Comparison of ENCODE assay signal across 15 cellular contexts in genomic region chr10:74012480-74012879, GRCh38. TPM values are rescaled to one million over a fixed set of nuclear protein-coding genes. Genes with fewer than 3 reads are reported as not detected.
DNase-seq lines count a peak whose midpoint lies in the region; ATAC-seq and TF ChIP-seq lines count a peak whose summit lies in the region.
"Had no signal": no experiment of that assay in that cellular context is flagged by ENCODE, and none has a peak within 500 bp of the region (broad histone marks: within the 10 kb centered on the region; RNA-seq: fewer than 3 reads in every experiment).

No MANE protein-coding gene starts in this region.

- no peak for DNase-seq in CD8-positive, alpha-beta memory T cell
- DNase-seq in IMR-90, result no peak
- no peak for DNase-seq in coronary artery (ENCODE audit: low spot score)
- DNase-seq in osteocyte (ENCODE audit: extremely low spot score, unreplicated experiment), result no peak
- DNase-seq: colonic mucosa; mesendoderm; NCI-H187; Right ventricle myocardium superior; stimulated activated CD4-positive, alpha-beta T cell treated with anti-CD3 and anti-CD28 coated beads, Interleukin-4, amount 100 ng/mL, for 1 hour had no signal

- H4K20me1 ChIP-seq in IMR-90 (ENCODE audit: insufficient read depth, low read length), result peaks cover 89% of the 10 kb centered on the region

- H3K56ac ChIP-seq in IMR-90 (ENCODE audit: extremely low read depth, insufficient read depth, low read length), result no peak overlapping the region

- H3K4me3 ChIP-seq in CD8-positive, alpha-beta memory T cell (ENCODE audit: low read length), result no peak overlapping the region
- no peak overlapping the region for H3K4me3 ChIP-seq in IMR-90 (ENCODE audit: insufficient read depth, low read depth, low read length)
- H3K4me3 ChIP-seq in coronary artery, result no peak overlapping the region
- H3K4me3 ChIP-seq: colonic mucosa had no signal

- peak overlapping the region; percentile 36 for H3K27ac ChIP-seq in CD8-positive, alpha-beta memory T cell (ENCODE audit: low read depth, low read length)
- H3K27ac ChIP-seq in IMR-90 (ENCODE audit: insufficient read depth, low read length) (peak overlapping the region; percentile 96; the same call in 1 of the 2 replicates), coronary artery (peak overlapping the region; percentile 47 to 70)
- H3K27ac ChIP-seq: C4-2B, colonic mucosa had no signal

- no TSS peak for BruUV-seq in IMR-90 (replicated peaks; lab: Mats Ljungman, UMichigan)

- H3K9me1 ChIP-seq in IMR-90 (ENCODE audit: insufficient read depth, low read length), result peaks cover 6% of the 10 kb centered on the region

- no peak for TF ChIP-seq POLR2A in IMR-90 (IDR thresholded peaks at IDR 0.05; ENCODE audit: low read depth, low read length)

- H4K91ac ChIP-seq in IMR-90 (ENCODE audit: insufficient read depth, low read depth, low read length), result peak overlapping the region; percentile 30; the same call in 1 of the 2 replicates

- H3K18ac ChIP-seq in IMR-90 (ENCODE audit: low read depth, low read length), result peak overlapping the region; percentile 99

- peak overlapping the region in 1 of 2 experiments; percentile 16; a peak in 1 of 4 replicates for H4K8ac ChIP-seq in IMR-90 (ENCODE audit: low read depth in 2 of 2, low read length in 2 of 2)

- no peaks in the 10 kb centered on the region for H3K27me3 ChIP-seq in CD8-positive, alpha-beta memory T cell (ENCODE audit: insufficient read depth, low read length, poor library complexity, severe bottlenecking)
- H3K27me3 ChIP-seq in IMR-90 (ENCODE audit: control insufficient read depth, insufficient read depth, low read length), result no peaks in the 10 kb centered on the region
- H3K27me3 ChIP-seq: colonic mucosa had no signal

- peaks cover 0 to 6% (median 2%) of the 10 kb centered on the region in 3 donors for H3K36me3 Mint-ChIP-seq in CD8-positive, alpha-beta memory T cell
- H3K36me3 Mint-ChIP-seq in osteocyte (ENCODE audit: unreplicated experiment), result peaks cover 4% of the 10 kb centered on the region

- no peaks in the 10 kb centered on the region for H3K36me3 ChIP-seq in CD8-positive, alpha-beta memory T cell (ENCODE audit: insufficient read depth, low read length)
- peaks cover 15% of the 10 kb centered on the region for H3K36me3 ChIP-seq in IMR-90 (ENCODE audit: control insufficient read depth, insufficient read depth, low read length)
- H3K36me3 ChIP-seq: colonic mucosa had no signal

- no peaks in the 10 kb centered on the region for H3K9me3 Mint-ChIP-seq in CD8-positive, alpha-beta memory T cell
- H3K9me3 Mint-ChIP-seq in osteocyte (ENCODE audit: unreplicated experiment), result no peaks in the 10 kb centered on the region

- no peak overlapping the region for H2AFZ ChIP-seq in IMR-90 (replicated peaks; ENCODE audit: low read length, poor library complexity)

- H2AK9ac ChIP-seq in IMR-90 (replicated peaks; ENCODE audit: low read depth, low read length, poor library complexity), result no peak overlapping the region

- peak overlapping the region; percentile 96 for H3K23ac ChIP-seq in IMR-90 (ENCODE audit: low read depth, low read length)

- H3K9me3 ChIP-seq in CD8-positive, alpha-beta memory T cell (ENCODE audit: low read length), result no peaks in the 10 kb centered on the region
- H3K9me3 ChIP-seq in IMR-90 (ENCODE audit: control insufficient read depth, insufficient read depth, low read length), result no peaks in the 10 kb centered on the region
- H3K9me3 ChIP-seq: colonic mucosa had no signal

- intact Hi-C loops in IMR-90 (cut with micrococcal nuclease), result no loop called here

- peak overlapping the region; percentile 44; the same call in 1 of the 2 replicates for H2BK20ac ChIP-seq in IMR-90 (ENCODE audit: low read depth, low read length)

- H3K4me1 ChIP-seq in CD8-positive, alpha-beta memory T cell (ENCODE audit: insufficient read depth, low read length), result peaks cover 26% of the 10 kb centered on the region
- H3K4me1 ChIP-seq in IMR-90 (ENCODE audit: control insufficient read depth, insufficient read depth, low read length), result peaks cover 20% of the 10 kb centered on the region
- H3K4me1 ChIP-seq: colonic mucosa had no signal

- peak overlapping the region; percentile 89 for H2BK5ac ChIP-seq in IMR-90 (ENCODE audit: low read depth, low read length, poor library complexity, severe bottlenecking)

- peak overlapping the region in 1 of 7 donors; percentile 68 for H3K4me3 Mint-ChIP-seq in CD8-positive, alpha-beta memory T cell
- H3K4me3 Mint-ChIP-seq in osteocyte (ENCODE audit: unreplicated experiment), result peak overlapping the region; percentile 7

- TF ChIP-seq CTCF in IMR-90 (conservative IDR thresholded peaks at IDR 0.05; ENCODE audit: low read depth, low read length) (no peak), coronary artery (IDR thresholded peaks at IDR 0.05) (no peak), osteocyte (IDR thresholded peaks at IDR 0.05) (no peak)

- H3K27ac Mint-ChIP-seq in CD8-positive, alpha-beta memory T cell, result peak overlapping the region in 1 of 8 donors; percentile 96
- H3K27ac Mint-ChIP-seq in osteocyte (ENCODE audit: unreplicated experiment), result peak overlapping the region; percentile 92
- H3K27ac Mint-ChIP-seq: progenitor cell of endocrine pancreas had no signal

- POLR2A ChIA-PET in CD8-positive, alpha-beta memory T cell (lab: Charles Lee), result interaction anchor here (0.6 kb wide), 1 partner anchor 154 kb away, joined by 4 read pairs; no protein-coding TSS in a partner anchor
- POLR2A ChIA-PET in IMR-90 (lab: Charles Lee; ENCODE audit: unreplicated experiment), result interaction anchor here (0.8 kb wide), 1 partner anchor 13 kb away, joined by 4 read pairs; no protein-coding TSS in a partner anchor

- H3K4me2 ChIP-seq in IMR-90 (ENCODE audit: low read depth, low read length), result peak overlapping the region; percentile 74

- H2BK15ac ChIP-seq in IMR-90 (ENCODE audit: low read depth, low read length), result peak overlapping the region; percentile 77; the same call in 2 of the 3 replicates

- peak overlapping the region; percentile 98; the same call in 1 of the 2 replicates for H2AK5ac ChIP-seq in IMR-90 (ENCODE audit: low read depth, low read length)

- no peak for ATAC-seq in IMR-90 (ENCODE audit: low read depth)
- ATAC-seq in HG02798 (IDR thresholded peaks at IDR 0.05; ENCODE audit: poor library complexity, unreplicated experiment), result no peak
- ATAC-seq in GM18868 (IDR thresholded peaks at IDR 0.05; ENCODE audit: unreplicated experiment), result no peak
- ATAC-seq in GM21447 (IDR thresholded peaks at IDR 0.05; ENCODE audit: unreplicated experiment), result no peak
- no peak for ATAC-seq in GM19395 (IDR thresholded peaks at IDR 0.05; ENCODE audit: unreplicated experiment)

- no peak overlapping the region; the same call in 1 of the 2 replicates for H2BK120ac ChIP-seq in IMR-90 (ENCODE audit: low read depth, low read length)

- H3K27me3 Mint-ChIP-seq in CD8-positive, alpha-beta memory T cell, result no peaks in the 10 kb centered on the region
- no peaks in the 10 kb centered on the region for H3K27me3 Mint-ChIP-seq in osteocyte (ENCODE audit: unreplicated experiment)
- H3K27me3 Mint-ChIP-seq: progenitor cell of endocrine pancreas had no signal

- peak overlapping the region; percentile 86 for H3K14ac ChIP-seq in IMR-90 (replicated peaks; ENCODE audit: low read depth, low read length)

- H3K9ac ChIP-seq in IMR-90 (ENCODE audit: low read depth, low read length), result peak overlapping the region; percentile 75

- peak overlapping the region; percentile 96 for H4K5ac ChIP-seq in IMR-90 (ENCODE audit: low read depth, low read length)

- peaks cover 0 to 28% of the 10 kb centered on the region in 2 experiments; a peak in 2 of 4 replicates for H3K79me1 ChIP-seq in IMR-90 (ENCODE audit: low read depth in 1 of 2, low read length in 2 of 2)

- CTCF ChIA-PET in CD8-positive, alpha-beta memory T cell (lab: Charles Lee), result interaction anchor here (1.0 to 1.7 kb wide), 3 partner anchors 55 to 126 kb away, joined by 3 to 5 read pairs (median 4); no protein-coding TSS in a partner anchor
- CTCF ChIA-PET in IMR-90 (lab: Yijun Ruan, JAX), result interaction anchor here (0.6 to 1.5 kb wide), 3 partner anchors 13 to 133 kb away, joined by 3 to 6 read pairs (median 5); no protein-coding TSS in a partner anchor

- TF ChIP-seq RAD21 in IMR-90 (IDR thresholded peaks at IDR 0.05; ENCODE audit: low read length), result no peak

- peak overlapping the region; percentile 77; the same call in 1 of the 2 replicates for H3K4ac ChIP-seq in IMR-90 (ENCODE audit: low read depth, low read length)

- dilution Hi-C loops in IMR-90 (cut with HindIII; ENCODE audit: low sequenced_read_pairs, unreplicated experiment), result no loop called here

- peaks cover 43 to 48% (median 44%) of the 10 kb centered on the region in 3 donors for H3K4me1 Mint-ChIP-seq in CD8-positive, alpha-beta memory T cell
- peaks cover 84% of the 10 kb centered on the region for H3K4me1 Mint-ChIP-seq in osteocyte (ENCODE audit: unreplicated experiment)

- in situ Hi-C loops in IMR-90 (cut with MboI; ENCODE audit: low sequenced_read_pairs), result no loop called here

- no CpG with 5 or more reads among the region's 2 CpGs for WGBS in IMR-90 (ENCODE audit: extremely low coverage in 2 of 2, insufficient read length in 1 of 2), 2 experiments

TF ChIP-seq in IMR-90, 13 proteins besides CTCF, POLR2A, EP300 and RAD21 (continues in another document):
- no peak for TF ChIP-seq NFE2L2 (IDR thresholded peaks at IDR 0.05; ENCODE audit: low read depth, low read length)
- no peak for TF ChIP-seq RFX5 (IDR thresholded peaks at IDR 0.05; ENCODE audit: low read depth, low read length)
- no peak for TF ChIP-seq CEBPB (IDR thresholded peaks at IDR 0.05; ENCODE audit: low read depth, low read length)
- no peak for TF ChIP-seq SMC3 (IDR thresholded peaks at IDR 0.05; ENCODE audit: low read depth, low read length)
- TF ChIP-seq FOS (IDR thresholded peaks at IDR 0.05; ENCODE audit: low read depth, low read length), result no peak
- no peak for TF ChIP-seq ELK1 (IDR thresholded peaks at IDR 0.05; ENCODE audit: borderline replicate concordance, low read depth, low read length)
- TF ChIP-seq CHD1 (IDR thresholded peaks at IDR 0.05; ENCODE audit: low read depth, low read length), result no peak

RNA-seq across cellular contexts. Expression of gene VCL, which starts 14.6 kb away (rescaled TPM):
- total RNA-seq in CD8-positive, alpha-beta memory T cell, result 10 to 100 TPM; 30.6 to 31.2 TPM
- polyA plus RNA-seq in CD8-positive, alpha-beta memory T cell, result 43.7 TPM
- total RNA-seq in IMR-90 (2012; rRNA removed) (283 and 316 TPM in 2 replicates), osteocyte (338 and 340 TPM in 2 replicates)
- 193 and 227 TPM in 2 replicates for polyA plus RNA-seq in IMR-90 (2012; rRNA removed)
- 85.9 and 102 TPM in 2 replicates for polyA plus RNA-seq in IMR-90 (2012; cell fraction: cytosol; rRNA removed)
- polyA plus RNA-seq in IMR-90 (2012; cell fraction: nucleus; rRNA removed; ENCODE audit: low replicate concordance), result 176 and 458 TPM in 2 replicates

Comparison
In these comparisons a context has a peak if more than half of its experiments do, and no peak if none do; other contexts are left out.
1. H3K27ac ChIP-seq: peak in every context shown above with its lines; median percentile 96 in IMR-90; 58 in coronary artery; 36 in CD8-positive, alpha-beta memory T cell.